In the genomic region with DNA sequence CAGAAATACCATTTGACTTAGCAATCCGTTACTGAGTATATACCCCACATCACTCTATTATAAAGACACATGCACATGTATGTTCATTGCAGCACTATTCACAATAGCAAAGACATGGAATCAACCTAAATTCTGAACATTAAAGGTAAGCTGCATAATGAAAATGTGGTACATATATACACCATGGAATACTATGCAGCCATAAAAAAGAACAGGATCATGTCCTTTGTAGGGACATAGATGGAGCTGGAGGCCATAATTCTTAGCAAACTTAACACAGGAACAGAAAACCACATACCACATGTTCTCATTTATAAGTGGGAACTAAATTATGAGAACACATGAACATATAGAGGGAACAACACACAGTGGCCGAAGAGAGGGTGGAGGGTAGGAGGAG, we compare ENCODE assay signal across 9 cellular contexts.
"Had no signal": no experiment of that assay in that cellular context is flagged by ENCODE, and none has a peak within 500 bp of the region (broad histone marks: within the 10 kb centered on the region; RNA-seq: fewer than 3 reads in every experiment).

No MANE protein-coding gene starts in this region.

- H3K4me1 ChIP-seq: HAP-1 had no signal

- H2AFZ ChIP-seq: GM23248 had no signal

- DNase-seq: GM23248, GOT3, H7, HFFc6, IMR-90, KBM-7 had no signal

- H3K27ac ChIP-seq: GM23248, KMS-11 had no signal

- H3K4me3 ChIP-seq: GM23248, HAP-1 had no signal

- H3K36me3 ChIP-seq: HAP-1 had no signal

- H3K9me3 ChIP-seq: HAP-1 had no signal

- H3K4me2 ChIP-seq: KMS-11 had no signal

- H3K9ac ChIP-seq: GM23248, KMS-11 had no signal

- ATAC-seq: HCT116 had no signal
